In genomic region chr5:801055-801454, GRCh38 we compare ENCODE assay signal across 1 cellular context. TPM values are rescaled to one million over a fixed set of nuclear protein-coding genes. Genes with fewer than 3 reads are reported as not detected.
"Had no signal": no experiment of that assay in that cellular context is flagged by ENCODE, and none has a peak within 500 bp of the region (broad histone marks: within the 10 kb centered on the region; RNA-seq: fewer than 3 reads in every experiment).

No MANE protein-coding gene starts in this region.

RNA-seq across cellular contexts. Expression of gene ZDHHC11B, which starts 16.5 kb away (rescaled TPM):
- total RNA-seq: endothelial cell of umbilical vein had no signal
- polyA plus RNA-seq: endothelial cell of umbilical vein had no signal
